In the genomic region with DNA sequence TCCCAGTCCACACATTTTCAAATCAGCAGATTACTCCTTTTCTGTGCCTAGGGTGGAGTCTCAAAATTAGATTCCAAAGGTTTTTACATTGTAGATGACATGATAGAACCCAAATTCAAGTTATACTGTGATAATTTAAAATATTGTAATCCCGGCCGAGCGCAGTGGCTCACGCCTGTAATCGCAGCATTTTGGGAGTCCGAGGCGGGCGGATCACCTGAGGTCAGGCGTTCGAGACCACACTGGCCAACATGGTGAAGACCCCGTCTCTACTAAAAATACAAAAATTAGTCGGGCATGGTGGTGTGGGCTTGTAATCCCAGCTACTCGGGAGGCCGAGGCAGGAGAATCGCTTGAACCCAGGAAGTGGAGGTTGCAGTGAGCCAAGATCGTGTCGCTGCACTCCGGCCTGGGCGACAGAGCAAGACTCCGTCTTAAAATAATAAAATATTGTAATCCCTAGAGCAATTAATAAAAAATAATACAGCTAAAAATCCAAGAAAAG, we compare ENCODE assay signal across 10 cellular contexts. TPM values are rescaled to one million over a fixed set of nuclear protein-coding genes. Genes with fewer than 3 reads are reported as not detected.
A peak's percentile ranks its signal among the peaks of the same experiment; 100 is the strongest.
DNase-seq lines count a peak whose midpoint lies in the region; ATAC-seq and TF ChIP-seq lines count a peak whose summit lies in the region.
"Had no signal": no experiment of that assay in that cellular context is flagged by ENCODE, and none has a peak within 500 bp of the region (broad histone marks: within the 10 kb centered on the region; RNA-seq: fewer than 3 reads in every experiment).

No MANE protein-coding gene starts in this region.

- ATAC-seq in GM21529 (IDR thresholded peaks at IDR 0.05; ENCODE audit: unreplicated experiment) = no peak

- peaks cover 4% of the 10 kb centered on the region for H3K36me3 Mint-ChIP-seq in T-helper 2 cell treated with Interferon-gamma antibody and Interleukin-4, amounts not matched to agents 5 μg/mL and 100 μg/mL, for 36 hours (ENCODE audit: low read depth)
- H3K36me3 Mint-ChIP-seq in activated T-helper 2 cell treated with anti-CD3 and anti-CD28 coated beads, Interferon-gamma antibody, Interleukin-2, Interleukin-4, amounts not matched to agents 10 μg/mL and 5 μg/mL and 100 μg/mL, durations not matched to agents 14 hours and 24 hours and 36 hours (ENCODE audit: low read depth) = no peaks in the 10 kb centered on the region
- no peaks in the 10 kb centered on the region for H3K36me3 Mint-ChIP-seq in immature natural killer cell

- no peaks in the 10 kb centered on the region for H3K9me3 ChIP-seq in stomach

- H3K4me3 Mint-ChIP-seq in T-helper 2 cell treated with Interferon-gamma antibody and Interleukin-4, amounts not matched to agents 5 μg/mL and 100 μg/mL, for 36 hours = peak overlapping the region; percentile 66
- H3K4me3 Mint-ChIP-seq in activated T-helper 2 cell treated with anti-CD3 and anti-CD28 coated beads, Interferon-gamma antibody, Interleukin-2, Interleukin-4, amounts not matched to agents 10 μg/mL and 5 μg/mL and 100 μg/mL, durations not matched to agents 14 hours and 24 hours and 36 hours (ENCODE audit: low read depth) = peak overlapping the region; percentile 66
- H3K4me3 Mint-ChIP-seq in immature natural killer cell = peak overlapping the region; percentile 73 to 85 (median 75)

- H3K4me1 Mint-ChIP-seq in T-helper 2 cell treated with Interferon-gamma antibody and Interleukin-4, amounts not matched to agents 5 μg/mL and 100 μg/mL, for 36 hours (ENCODE audit: low read depth) = peaks cover 11% of the 10 kb centered on the region
- H3K4me1 Mint-ChIP-seq in activated T-helper 2 cell treated with anti-CD3 and anti-CD28 coated beads, Interferon-gamma antibody, Interleukin-2, Interleukin-4, amounts not matched to agents 10 μg/mL and 5 μg/mL and 100 μg/mL, durations not matched to agents 14 hours and 24 hours and 36 hours (ENCODE audit: low read depth) = peaks cover 14% of the 10 kb centered on the region
- H3K4me1 Mint-ChIP-seq in immature natural killer cell = peaks cover 15 to 17% of the 10 kb centered on the region in 2 donors

- WGBS in stomach, 5 donors = 90 to 94% (median 91%) methylated on average over 20 of the region's 20 CpGs

- no peak for TF ChIP-seq EP300 in stomach (IDR thresholded peaks at IDR 0.05)

- no peaks in the 10 kb centered on the region for H3K9me3 Mint-ChIP-seq in T-helper 2 cell treated with Interferon-gamma antibody and Interleukin-4, amounts not matched to agents 5 μg/mL and 100 μg/mL, for 36 hours
- H3K9me3 Mint-ChIP-seq in activated T-helper 2 cell treated with anti-CD3 and anti-CD28 coated beads, Interferon-gamma antibody, Interleukin-2, Interleukin-4, amounts not matched to agents 10 μg/mL and 5 μg/mL and 100 μg/mL, durations not matched to agents 14 hours and 24 hours and 36 hours = no peaks in the 10 kb centered on the region
- H3K9me3 Mint-ChIP-seq in immature natural killer cell = peaks cover 0 to 3% (median 0%) of the 10 kb centered on the region in 6 donors

- no peaks in the 10 kb centered on the region for H3K36me3 ChIP-seq in stomach

- DNase-seq in T-helper 2 cell treated with Interferon-gamma antibody and Interleukin-4, amounts not matched to agents 5 μg/mL and 100 μg/mL, for 36 hours (ENCODE audit: low spot score) = no peak
- DNase-seq in T-helper 2 cell = no peak
- DNase-seq in activated T-helper 2 cell treated with anti-CD3 and anti-CD28 coated beads, Interferon-gamma antibody, Interleukin-2, Interleukin-4, amounts not matched to agents 10 μg/mL and 5 μg/mL and 100 μg/mL, durations not matched to agents 14 hours and 24 hours and 36 hours (ENCODE audit: low spot score) = no peak
- no peak for DNase-seq in immature natural killer cell
- no peak for DNase-seq in stomach
- DNase-seq in iPS-NIHi7 (ENCODE audit: extremely low spot score) = no peak
- no peak for DNase-seq in SW 1271 (lab: John Stamatoyannopoulos, UW)
- DNase-seq: cerebellar nuclear complex, left cardiac atrium had no signal

- no peak for TF ChIP-seq POLR2A in stomach (IDR thresholded peaks at IDR 0.05)

- H3K4me3 ChIP-seq in stomach = peak overlapping the region in 2 of 4 donors; percentile 61 to 94

- H3K4me1 ChIP-seq in stomach = peaks cover 7 to 36% (median 25%) of the 10 kb centered on the region in 4 donors

- H3K27me3 ChIP-seq in stomach = no peaks in the 10 kb centered on the region

- H3K27ac ChIP-seq in stomach = peak overlapping the region in 4 of 5 donors; percentile 88 to 95 (median 92)

- TF ChIP-seq CTCF in stomach (IDR thresholded peaks at IDR 0.05) = no peak

- H3K27me3 Mint-ChIP-seq in T-helper 2 cell treated with Interferon-gamma antibody and Interleukin-4, amounts not matched to agents 5 μg/mL and 100 μg/mL, for 36 hours (ENCODE audit: low read depth) = peaks cover 23% of the 10 kb centered on the region
- peaks cover 24% of the 10 kb centered on the region for H3K27me3 Mint-ChIP-seq in activated T-helper 2 cell treated with anti-CD3 and anti-CD28 coated beads, Interferon-gamma antibody, Interleukin-2, Interleukin-4, amounts not matched to agents 10 μg/mL and 5 μg/mL and 100 μg/mL, durations not matched to agents 14 hours and 24 hours and 36 hours (ENCODE audit: low read depth)
- H3K27me3 Mint-ChIP-seq in immature natural killer cell (ENCODE audit: low read depth in 3 of 3) = peaks cover 9 to 24% (median 10%) of the 10 kb centered on the region in 3 donors

- no peak overlapping the region for H3K27ac Mint-ChIP-seq in T-helper 2 cell treated with Interferon-gamma antibody and Interleukin-4, amounts not matched to agents 5 μg/mL and 100 μg/mL, for 36 hours
- no peak overlapping the region for H3K27ac Mint-ChIP-seq in activated T-helper 2 cell treated with anti-CD3 and anti-CD28 coated beads, Interferon-gamma antibody, Interleukin-2, Interleukin-4, amounts not matched to agents 10 μg/mL and 5 μg/mL and 100 μg/mL, durations not matched to agents 14 hours and 24 hours and 36 hours
- no peak overlapping the region for H3K27ac Mint-ChIP-seq in immature natural killer cell

- intact Hi-C loops in activated T-helper 2 cell treated with anti-CD3 and anti-CD28 coated beads, Interferon-gamma antibody, Interleukin-2, Interleukin-4, amounts not matched to agents 10 μg/mL and 5 μg/mL and 100 μg/mL, durations not matched to agents 14 hours and 24 hours and 36 hours (cut with micrococcal nuclease) = no loop called here
- intact Hi-C loops in stomach (cut with DNase I; ENCODE audit: low total_unique reads) = no loop called here

RNA-seq across cellular contexts. Expression of a gene that starts 1.2 kb away (rescaled TPM):
- 52.7 and 53.1 TPM in 2 replicates for total RNA-seq in activated T-helper 2 cell treated with anti-CD3 and anti-CD28 coated beads, Interferon-gamma antibody, Interleukin-2, Interleukin-4, amounts not matched to agents 10 μg/mL and 5 μg/mL and 100 μg/mL, durations not matched to agents 14 hours and 24 hours and 36 hours
- polyA plus RNA-seq in immature natural killer cell (1 to 10 TPM; 3.4 to 5.6 (median 3.7) TPM), stomach (10 to 100 TPM; 21.8 to 38.8 (median 33.1) TPM)
- 100 to 1,000 TPM in 2 of 5 donors, 10 to 100 TPM in 3; 40.3 to 214 (median 99.9) TPM for total RNA-seq in stomach

RNA-seq across cellular contexts. Expression of a gene that starts 58.0 kb away (rescaled TPM):
- total RNA-seq in activated T-helper 2 cell treated with anti-CD3 and anti-CD28 coated beads, Interferon-gamma antibody, Interleukin-2, Interleukin-4, amounts not matched to agents 10 μg/mL and 5 μg/mL and 100 μg/mL, durations not matched to agents 14 hours and 24 hours and 36 hours = 22.8 and 26.2 TPM in 2 replicates
- polyA plus RNA-seq in immature natural killer cell (1 to 10 TPM; 3.6 to 7.9 (median 4.8) TPM), stomach (1 to 10 TPM; 4.1 to 9.0 (median 5.1) TPM)
- 10 to 100 TPM in 4 of 5 donors, 1 to 10 TPM in 1; 8.8 to 44.2 (median 25.1) TPM for total RNA-seq in stomach
